In the genomic region with DNA sequence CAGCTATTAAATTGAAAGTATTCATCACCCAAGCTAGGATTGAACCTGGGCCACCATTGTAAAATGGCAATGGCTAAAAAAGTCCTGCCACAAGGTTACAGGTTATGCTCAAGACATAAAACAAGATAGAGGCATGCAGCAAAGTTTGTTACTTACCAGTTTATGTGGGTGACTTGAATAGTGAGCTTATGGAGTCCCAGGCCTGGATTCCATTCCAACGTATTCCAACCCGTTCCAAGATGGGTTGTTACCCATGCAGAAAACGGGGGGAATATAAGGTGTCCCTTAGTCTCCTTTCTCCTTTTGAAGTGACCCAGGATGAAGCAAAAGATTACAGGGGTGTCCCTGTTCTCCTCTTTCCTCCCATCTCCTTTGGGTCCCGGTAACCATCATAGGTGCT, we compare ENCODE assay signal across 11 cellular contexts. TPM values are rescaled to one million over a fixed set of nuclear protein-coding genes. Genes with fewer than 3 reads are reported as not detected.
"Had no signal": no experiment of that assay in that cellular context is flagged by ENCODE, and none has a peak within 500 bp of the region (broad histone marks: within the 10 kb centered on the region; RNA-seq: fewer than 3 reads in every experiment).

No MANE protein-coding gene starts in this region.

RNA-seq across cellular contexts. Expression of a gene that starts 10.2 kb away (rescaled TPM):
- total RNA-seq: OCI-LY7, PC-3, PC-9, Right ventricle myocardium inferior, Right ventricle myocardium superior, RPMI7951, SJCRH30, SJSA1, SK-MEL-5 had no signal
- polyA plus RNA-seq: SK-N-SH had no signal

RNA-seq across cellular contexts. Expression of a gene that starts 28.1 kb away (rescaled TPM):
- total RNA-seq: OCI-LY7, PC-3, PC-9, Peyer's patch, Right ventricle myocardium inferior, Right ventricle myocardium superior, RPMI7951, SJCRH30, SJSA1, SK-MEL-5 had no signal
- polyA plus RNA-seq: SK-N-SH had no signal
